18 cellular contexts compared by ENCODE assay signal in the genomic region with DNA sequence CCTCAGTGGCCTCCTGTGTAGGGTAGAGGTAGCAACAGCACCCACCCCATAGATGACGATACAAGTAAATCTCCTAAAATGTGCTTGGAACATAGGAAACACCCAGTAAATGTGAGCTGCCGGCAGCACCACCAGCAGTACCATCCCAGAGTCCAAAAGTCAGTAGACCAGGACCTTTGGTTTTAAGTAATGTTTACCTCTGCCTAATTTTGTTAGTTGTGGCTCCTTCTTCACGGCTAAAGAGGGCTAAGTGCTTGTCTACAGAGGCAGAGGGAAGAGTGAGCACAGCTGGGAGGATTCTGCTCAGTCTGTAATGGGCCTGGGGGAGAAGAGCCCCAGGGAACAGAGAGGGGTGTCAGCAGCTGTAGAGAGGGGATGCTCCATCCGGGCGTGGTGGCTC.
A peak's percentile ranks its signal among the peaks of the same experiment; 100 is the strongest.
DNase-seq lines count a peak whose midpoint lies in the region; ATAC-seq and TF ChIP-seq lines count a peak whose summit lies in the region.
"Had no signal": no experiment of that assay in that cellular context is flagged by ENCODE, and none has a peak within 500 bp of the region (broad histone marks: within the 10 kb centered on the region; RNA-seq: fewer than 3 reads in every experiment).

No MANE protein-coding gene starts in this region.

- CTCF ChIA-PET in activated CD4-positive, alpha-beta memory T cell treated with anti-CD3 and anti-CD28 coated beads, Interleukin-2, amount 10 ng/mL, durations not matched to agents 7 days and 5 days (lab: Charles Lee) = interaction anchor here (1.2 kb wide), 1 partner anchor 117 kb away, joined by 3 read pairs; no protein-coding TSS in a partner anchor
- CTCF ChIA-PET in activated CD4-positive, alpha-beta memory T cell treated with anti-CD3 and anti-CD28 coated beads for 36 hours (lab: Charles Lee) = interaction anchor here (0.9 to 3.0 kb wide), 2 partner anchors 75 to 95 kb away, joined by 5 to 11 read pairs; no protein-coding TSS in a partner anchor

- no peak for TF ChIP-seq POLR2A in uterus (IDR thresholded peaks at IDR 0.05)

- no peaks in the 10 kb centered on the region for H3K9me3 ChIP-seq in liver (ENCODE audit: control insufficient read depth in 4 of 4, low read length in 3 of 4)
- H3K9me3 ChIP-seq in uterus = no peaks in the 10 kb centered on the region
- no peaks in the 10 kb centered on the region for H3K9me3 ChIP-seq in left ventricle myocardium inferior (replicated peaks)
- H3K9me3 ChIP-seq: BE2C had no signal

- no peak overlapping the region for H3K4me3 ChIP-seq in liver (ENCODE audit: low read depth in 1 of 3, low read length in 3 of 3)
- H3K4me3 ChIP-seq in uterus = no peak overlapping the region
- H3K4me3 ChIP-seq in left ventricle myocardium inferior = no peak overlapping the region
- H3K4me3 ChIP-seq: MG63 had no signal

- peak overlapping the region; percentile 78 for H3K4me3 Mint-ChIP-seq in activated CD4-positive, alpha-beta memory T cell treated with anti-CD3 and anti-CD28 coated beads, Interleukin-2, amount 10 ng/mL, durations not matched to agents 7 days and 5 days
- H3K4me3 Mint-ChIP-seq in activated CD4-positive, alpha-beta memory T cell treated with anti-CD3 and anti-CD28 coated beads for 36 hours = no peak overlapping the region
- peak overlapping the region; percentile 80 for H3K4me3 Mint-ChIP-seq in activated T-helper 17 cell treated with anti-CD3 and anti-CD28 coated beads, Interleukin-2, amount 50 U/mL, for 72 hours

- TF ChIP-seq RAD21 in liver (IDR thresholded peaks at IDR 0.05) = peak; percentile 7 to 25

- no peaks in the 10 kb centered on the region for H3K9me3 Mint-ChIP-seq in activated CD4-positive, alpha-beta memory T cell treated with anti-CD3 and anti-CD28 coated beads, Interleukin-2, amount 10 ng/mL, durations not matched to agents 7 days and 5 days
- H3K9me3 Mint-ChIP-seq in activated CD4-positive, alpha-beta memory T cell treated with anti-CD3 and anti-CD28 coated beads for 36 hours = no peaks in the 10 kb centered on the region
- H3K9me3 Mint-ChIP-seq in activated T-helper 17 cell treated with anti-CD3 and anti-CD28 coated beads, Interleukin-2, amount 50 U/mL, for 72 hours = no peaks in the 10 kb centered on the region
- H3K9me3 Mint-ChIP-seq: CD4-positive, CD25-positive, alpha-beta regulatory T cell had no signal

- no peak overlapping the region for H3K27ac Mint-ChIP-seq in activated CD4-positive, alpha-beta memory T cell treated with anti-CD3 and anti-CD28 coated beads, Interleukin-2, amount 10 ng/mL, durations not matched to agents 7 days and 5 days
- no peak overlapping the region for H3K27ac Mint-ChIP-seq in activated CD4-positive, alpha-beta memory T cell treated with anti-CD3 and anti-CD28 coated beads for 36 hours
- no peak overlapping the region for H3K27ac Mint-ChIP-seq in activated T-helper 17 cell treated with anti-CD3 and anti-CD28 coated beads, Interleukin-2, amount 50 U/mL, for 72 hours

- TF ChIP-seq CTCF in liver (IDR thresholded peaks at IDR 0.05; ENCODE audit: low read depth, low read length, missing input control) (no peak), uterus (IDR thresholded peaks at IDR 0.05) (no peak), left ventricle myocardium inferior (IDR thresholded peaks at IDR 0.05; ENCODE audit: borderline replicate concordance) (no peak)

- no peaks in the 10 kb centered on the region for H3K27me3 ChIP-seq in liver (ENCODE audit: control insufficient read depth in 4 of 4, insufficient read depth in 4 of 4, low read length in 3 of 4)
- no peaks in the 10 kb centered on the region for H3K27me3 ChIP-seq in uterus
- no peaks in the 10 kb centered on the region for H3K27me3 ChIP-seq in left ventricle myocardium inferior (ENCODE audit: low read depth)

- peaks cover 23% of the 10 kb centered on the region for H3K4me1 Mint-ChIP-seq in activated CD4-positive, alpha-beta memory T cell treated with anti-CD3 and anti-CD28 coated beads, Interleukin-2, amount 10 ng/mL, durations not matched to agents 7 days and 5 days
- H3K4me1 Mint-ChIP-seq in activated CD4-positive, alpha-beta memory T cell treated with anti-CD3 and anti-CD28 coated beads for 36 hours (ENCODE audit: low read depth) = peaks cover 10% of the 10 kb centered on the region
- no peaks in the 10 kb centered on the region for H3K4me1 Mint-ChIP-seq in activated T-helper 17 cell treated with anti-CD3 and anti-CD28 coated beads, Interleukin-2, amount 50 U/mL, for 72 hours

- H3K36me3 ChIP-seq in liver (ENCODE audit: control insufficient read depth in 4 of 4, insufficient read depth in 3 of 4, low read depth in 1 of 4, low read length in 3 of 4) = no peaks in the 10 kb centered on the region
- H3K36me3 ChIP-seq in uterus = no peaks in the 10 kb centered on the region
- no peaks in the 10 kb centered on the region for H3K36me3 ChIP-seq in left ventricle myocardium inferior
- H3K36me3 ChIP-seq: BE2C, MG63 had no signal

- H3K27ac ChIP-seq in liver (ENCODE audit: low read depth in 1 of 2, low read length in 2 of 2) (peak overlapping the region in 1 of 2 donors; percentile 7), uterus (peak overlapping the region; percentile 56 to 75), left ventricle myocardium inferior (replicated peaks) (no peak overlapping the region)
- H3K27ac ChIP-seq: HL-60 had no signal

- intact Hi-C loops in activated CD4-positive, alpha-beta memory T cell treated with anti-CD3 and anti-CD28 coated beads for 36 hours (cut with micrococcal nuclease) = loop anchor here (10.0 kb wide), 1 partner anchor 64 kb away; no protein-coding TSS in a partner anchor
- intact Hi-C loops in uterus (cut with DNase I; ENCODE audit: low total_unique reads) = no loop called here
- intact Hi-C loops in left ventricle myocardium inferior (cut with micrococcal nuclease) = no loop called here

- DNase-seq in activated CD4-positive, alpha-beta memory T cell treated with anti-CD3 and anti-CD28 coated beads, Interleukin-2, amount 10 ng/mL, durations not matched to agents 7 days and 5 days = no peak
- DNase-seq in activated CD4-positive, alpha-beta memory T cell treated with anti-CD3 and anti-CD28 coated beads for 36 hours = no peak
- DNase-seq in uterus = no peak
- DNase-seq in NCI-H345 (lab: John Stamatoyannopoulos, UW) = no peak
- no peak for DNase-seq in left ventricle myocardium inferior
- DNase-seq: BE2C; CD4-positive, CD25-positive, alpha-beta regulatory T cell; GDM1; H7; IMR-90; MG63; NCI-H1092; NCI-H2081 treated with DMSO at 0.1 percent for 48 hours; NK-92 treated with Interleukin-12 subunit alpha and Interleukin-12 subunit beta, amount 100 ng/mL, for 24 hours; Right ventricle myocardium superior had no signal

- no peak overlapping the region for H3K9ac ChIP-seq in liver (ENCODE audit: low read depth in 1 of 2, low read length in 2 of 2)

- POLR2A ChIA-PET in activated CD4-positive, alpha-beta memory T cell treated with anti-CD3 and anti-CD28 coated beads, Interleukin-2, amount 10 ng/mL, durations not matched to agents 7 days and 5 days (lab: Charles Lee) = interaction anchor here (1.7 kb wide), 1 partner anchor 354 kb away, joined by 3 read pairs; a partner anchor contains a TSS
- POLR2A ChIA-PET in activated CD4-positive, alpha-beta memory T cell treated with anti-CD3 and anti-CD28 coated beads for 36 hours (lab: Charles Lee) = no interaction called here

- no peaks in the 10 kb centered on the region for H3K36me3 Mint-ChIP-seq in activated CD4-positive, alpha-beta memory T cell treated with anti-CD3 and anti-CD28 coated beads, Interleukin-2, amount 10 ng/mL, durations not matched to agents 7 days and 5 days (ENCODE audit: low read depth)
- no peaks in the 10 kb centered on the region for H3K36me3 Mint-ChIP-seq in activated CD4-positive, alpha-beta memory T cell treated with anti-CD3 and anti-CD28 coated beads for 36 hours
- peaks cover 5% of the 10 kb centered on the region for H3K36me3 Mint-ChIP-seq in activated T-helper 17 cell treated with anti-CD3 and anti-CD28 coated beads, Interleukin-2, amount 50 U/mL, for 72 hours (ENCODE audit: low read depth)
- H3K36me3 Mint-ChIP-seq: CD4-positive, CD25-positive, alpha-beta regulatory T cell had no signal

- H3K4me1 ChIP-seq in liver (ENCODE audit: control insufficient read depth in 4 of 4, insufficient read depth in 4 of 4, low read length in 3 of 4) (peaks cover 3 to 23% (median 17%) of the 10 kb centered on the region in 4 donors), uterus (no peaks in the 10 kb centered on the region), left ventricle myocardium inferior (peaks cover 21% of the 10 kb centered on the region)
- H3K4me1 ChIP-seq: BE2C had no signal

- peaks cover 5% of the 10 kb centered on the region for H3K27me3 Mint-ChIP-seq in activated CD4-positive, alpha-beta memory T cell treated with anti-CD3 and anti-CD28 coated beads, Interleukin-2, amount 10 ng/mL, durations not matched to agents 7 days and 5 days
- no peaks in the 10 kb centered on the region for H3K27me3 Mint-ChIP-seq in activated CD4-positive, alpha-beta memory T cell treated with anti-CD3 and anti-CD28 coated beads for 36 hours
- H3K27me3 Mint-ChIP-seq in activated T-helper 17 cell treated with anti-CD3 and anti-CD28 coated beads, Interleukin-2, amount 50 U/mL, for 72 hours = peaks cover under 1% of the 10 kb centered on the region

- no peak for ATAC-seq in activated T-helper 17 cell treated with anti-CD3 and anti-CD28 coated beads, Interleukin-2, amount 50 U/mL, for 72 hours (replicated peaks)

- WGBS in liver = 53% methylated on average over 5 of the region's 5 CpGs

TF ChIP-seq in liver, 16 proteins besides CTCF, POLR2A, EP300 and RAD21 (continues in another document):
- TF ChIP-seq RXRA (IDR thresholded peaks at IDR 0.05) = peak in 1 of 2 donors; percentile 42
- TF ChIP-seq TAF1 (conservative IDR thresholded peaks at IDR 0.05) = no peak
- peak; percentile 76 for TF ChIP-seq SP1 (IDR thresholded peaks at IDR 0.05)
- no peak for TF ChIP-seq GABPA (IDR thresholded peaks at IDR 0.05 in 1 of 2, conservative IDR thresholded peaks at IDR 0.05 in 1 of 2)
- TF ChIP-seq FOXA1 (IDR thresholded peaks at IDR 0.05) = no peak
- peak; percentile 93 to 94 for TF ChIP-seq HNF4A (conservative IDR thresholded peaks at IDR 0.05)
- TF ChIP-seq FOXA2 (IDR thresholded peaks at IDR 0.05) = peak; percentile 12
- TF ChIP-seq JUND (IDR thresholded peaks at IDR 0.05) = peak in 1 of 2 donors; percentile 15
